Comparison of ENCODE assay signal across 7 cellular contexts in the genomic region with DNA sequence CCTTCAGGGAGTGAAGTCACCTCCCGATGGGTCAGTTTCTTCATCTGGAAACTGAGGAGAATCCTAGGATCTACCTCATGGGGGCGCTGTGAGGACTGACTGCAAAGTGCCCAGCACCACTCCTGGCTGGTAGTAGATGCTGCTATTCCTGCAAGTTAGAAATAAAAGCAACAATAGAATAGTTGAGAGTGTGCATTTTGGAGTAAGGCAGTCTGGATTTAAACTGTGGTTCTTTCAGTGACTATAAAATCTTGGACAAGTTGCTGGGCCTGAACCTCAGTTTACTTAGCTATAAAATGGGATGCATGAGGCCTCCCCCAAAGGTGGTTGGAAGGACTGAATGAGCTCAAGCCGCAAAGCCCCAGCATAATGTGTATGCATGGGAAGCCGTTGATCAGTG.
DNase-seq lines count a peak whose midpoint lies in the region; ATAC-seq and TF ChIP-seq lines count a peak whose summit lies in the region.

No MANE protein-coding gene starts in this region.

- H3K4me2 ChIP-seq in GM23338: no peak overlapping the region

- ATAC-seq in GM23338 (peak; percentile 86), HG02642 (IDR thresholded peaks at IDR 0.05; ENCODE audit: poor library complexity, unreplicated experiment) (no peak)
- peak; percentile 47 for ATAC-seq in effector memory CD8-positive, alpha-beta T cell (replicated peaks)

- no peak overlapping the region for H3K4me3 ChIP-seq in GM23338

- H3K79me2 ChIP-seq in GM23338 (replicated peaks; ENCODE audit: insufficient read depth): no peaks in the 10 kb centered on the region

- H2AFZ ChIP-seq in GM23338: no peak overlapping the region

- H3K36me3 ChIP-seq in GM23338 (ENCODE audit: insufficient read depth): no peaks in the 10 kb centered on the region

- no peak overlapping the region for H3K27ac ChIP-seq in GM23338 (ENCODE audit: low read depth)

- H3K27ac Mint-ChIP-seq in GM23338: no peak overlapping the region
- no peak overlapping the region for H3K27ac Mint-ChIP-seq in effector memory CD8-positive, alpha-beta T cell

- no peaks in the 10 kb centered on the region for H3F3A ChIP-seq in GM23338 (replicated peaks; ENCODE audit: low read depth)

- TF ChIP-seq CTCF in GM23338 (conservative IDR thresholded peaks at IDR 0.05; ENCODE audit: low read depth in 2 of 2): peak; percentile 84

- H4K20me1 ChIP-seq in GM23338 (replicated peaks; ENCODE audit: insufficient read depth): no peaks in the 10 kb centered on the region

- H3K27me3 ChIP-seq in GM23338 (ENCODE audit: insufficient read depth): no peaks in the 10 kb centered on the region

- H3K4me3 Mint-ChIP-seq in GM23338: no peak overlapping the region
- no peak overlapping the region for H3K4me3 Mint-ChIP-seq in effector memory CD8-positive, alpha-beta T cell

- DNase-seq in GM23338 (ENCODE audit: low spot score): peak; percentile 86
- peak; percentile 24 for DNase-seq in SKM-1 (lab: John Stamatoyannopoulos, UW; ENCODE audit: unreplicated experiment)
- peak in 2 of 3 experiments; percentile 29 to 32 for DNase-seq in effector memory CD8-positive, alpha-beta T cell
- peak; percentile 20 to 44 (median 30) for DNase-seq in stimulated activated CD4-positive, alpha-beta T cell treated with anti-CD3 and anti-CD28 coated beads, TNF-alpha, amount 100 ng/mL, for 48 hours (ENCODE audit: low read depth in 3 of 3)
- no peak for DNase-seq in NCI-H1417 treated with DMSO at 0.1 percent for 48 hours (lab: John Stamatoyannopoulos, UW)
- DNase-seq in NCI-H1092 (lab: John Stamatoyannopoulos, UW): no peak

- H3K36me3 Mint-ChIP-seq in GM23338 (ENCODE audit: low read depth): no peaks in the 10 kb centered on the region
- no peaks in the 10 kb centered on the region for H3K36me3 Mint-ChIP-seq in effector memory CD8-positive, alpha-beta T cell (ENCODE audit: insufficient read depth)

- no peaks in the 10 kb centered on the region for H3K9me2 ChIP-seq in GM23338 (ENCODE audit: insufficient read depth)

- no peaks in the 10 kb centered on the region; the same call in 2 of the 3 replicates for H3K9me3 Mint-ChIP-seq in GM23338
- H3K9me3 Mint-ChIP-seq in effector memory CD8-positive, alpha-beta T cell: no peaks in the 10 kb centered on the region

- peaks cover 14% of the 10 kb centered on the region for H3K4me1 Mint-ChIP-seq in GM23338
- H3K4me1 Mint-ChIP-seq in effector memory CD8-positive, alpha-beta T cell (ENCODE audit: low read depth in 2 of 2): no peaks in the 10 kb centered on the region

- peaks cover 17% of the 10 kb centered on the region for H3K27me3 Mint-ChIP-seq in GM23338 (ENCODE audit: insufficient read depth, low read depth, poor library complexity)
- H3K27me3 Mint-ChIP-seq in effector memory CD8-positive, alpha-beta T cell: no peaks in the 10 kb centered on the region

- no peaks in the 10 kb centered on the region for H3K4me1 ChIP-seq in GM23338 (ENCODE audit: insufficient read depth)

TF ChIP-seq in GM23338, 12 proteins besides CTCF, POLR2A, EP300 and RAD21:
- TF ChIP-seq ETS1 (IDR thresholded peaks at IDR 0.05) (no peak), JUNB (IDR thresholded peaks at IDR 0.05; ENCODE audit: unreplicated experiment) (no peak)

Comparison
In these comparisons a context has a peak if more than half of its experiments do, and no peak if none do; other contexts are left out.
1. DNase-seq: peak in GM23338 (single experiment), SKM-1 (single experiment), effector memory CD8-positive, alpha-beta T cell (2 of 3) and stimulated activated CD4-positive, alpha-beta T cell treated with anti-CD3 and anti-CD28 coated beads, TNF-alpha, amount 100 ng/mL, for 48 hours (3 of 3); none in NCI-H1417 treated with DMSO at 0.1 percent for 48 hours (single experiment) and NCI-H1092 (single experiment).